8 cellular contexts compared by ENCODE assay signal in genomic region chr14:100645200-100645985, GRCh38.
DNase-seq lines count a peak whose midpoint lies in the region; ATAC-seq and FAIRE-seq lines count a peak whose summit lies in the region.

No MANE protein-coding gene starts in this region.

- peak; percentile 50 for ATAC-seq in HG03045 (IDR thresholded peaks at IDR 0.05; ENCODE audit: unreplicated experiment)
- ATAC-seq in activated CD4-positive, CD25-positive, alpha-beta regulatory T cell treated with anti-CD3 and anti-CD28 coated beads, Interleukin-2, amount 50 U/mL, for 24 hours, result peak; percentile 84 to 93
- ATAC-seq in HG03139 (IDR thresholded peaks at IDR 0.05; ENCODE audit: unreplicated experiment), result no peak

- FAIRE-seq in G401.6 (lab: Jason Lieb, UNC), result peak; percentile 55

- DNase-seq in NCI-H446 (lab: John Stamatoyannopoulos, UW), result peak; percentile 83 to 93
- DNase-seq in central memory CD4-positive, alpha-beta T cell, result peak; percentile 80
- peak; percentile 65 for DNase-seq in kidney glomerular epithelial cell (lab: John Stamatoyannopoulos, UW)
- DNase-seq in stimulated activated CD4-positive, alpha-beta T cell treated with anti-CD3 and anti-CD28 coated beads, Interleukin-2, amount 100 ng/mL, for 48 hours, result peak; percentile 88 to 95
